ENCODE assay signal across 1 cellular context in the genomic region with DNA sequence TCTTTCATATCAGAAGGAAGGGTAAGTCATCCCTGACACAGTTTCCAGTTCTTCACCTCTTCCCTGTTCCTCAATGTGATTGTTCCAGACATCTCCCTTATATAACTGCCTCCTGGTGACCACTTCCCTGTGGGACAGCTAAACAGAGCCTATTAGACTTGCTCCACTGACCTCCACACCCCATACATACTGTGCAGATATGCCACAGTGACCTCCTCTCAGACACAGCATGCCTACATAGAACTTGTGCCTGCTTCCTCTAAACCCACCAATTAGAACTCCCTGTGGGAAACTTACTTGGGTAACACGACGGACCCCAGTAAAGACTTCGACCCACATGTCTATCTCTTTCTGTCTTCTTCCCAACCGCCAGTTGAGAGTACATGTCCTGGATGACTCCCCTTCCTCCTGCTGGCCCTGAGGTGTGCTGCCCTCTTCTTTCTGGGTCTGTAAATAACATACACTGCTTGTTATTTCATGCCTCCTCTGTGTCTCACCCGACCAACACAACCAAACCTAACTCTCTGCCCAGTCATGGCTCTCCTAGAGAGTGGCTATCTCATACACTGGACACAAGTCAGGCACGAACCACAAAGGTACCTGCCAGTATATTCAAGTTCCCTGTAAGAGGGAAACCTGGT.
TF ChIP-seq lines count a peak whose summit lies in the region.

No MANE protein-coding gene starts in this region.

TF ChIP-seq in H1, 55 proteins besides CTCF, POLR2A, EP300 and RAD21:
- TF ChIP-seq KDM1A (IDR thresholded peaks at IDR 0.05; ENCODE audit: borderline replicate concordance, low read length): no peak
- no peak for TF ChIP-seq JUND (IDR thresholded peaks at IDR 0.05; ENCODE audit: low read length)
- no peak for TF ChIP-seq GTF2F1 (IDR thresholded peaks at IDR 0.05; ENCODE audit: borderline replicate concordance, low read depth, low read length)
- TF ChIP-seq KDM5A (IDR thresholded peaks at IDR 0.05; ENCODE audit: low read length): no peak
- TF ChIP-seq SUZ12 (IDR thresholded peaks at IDR 0.05; ENCODE audit: low read length): no peak
- TF ChIP-seq RBBP5 (IDR thresholded peaks at IDR 0.05; ENCODE audit: borderline replicate concordance, low read depth, low read length): no peak
- TF ChIP-seq BRCA1 (IDR thresholded peaks at IDR 0.05; ENCODE audit: low read depth, low read length): no peak
- TF ChIP-seq TAF1 (IDR thresholded peaks at IDR 0.05; ENCODE audit: low read depth, low read length): no peak
- TF ChIP-seq SIN3A (conservative IDR thresholded peaks at IDR 0.05 in 1 of 2, IDR thresholded peaks at IDR 0.05 in 1 of 2; ENCODE audit: low read depth in 1 of 2, low read length in 2 of 2): no peak
- no peak for TF ChIP-seq ASH2L (IDR thresholded peaks at IDR 0.05; ENCODE audit: low read length)
- no peak for TF ChIP-seq EGR1 (IDR thresholded peaks at IDR 0.05; ENCODE audit: borderline replicate concordance, low read depth, low read length)
- no peak for TF ChIP-seq TEAD4 (IDR thresholded peaks at IDR 0.05; ENCODE audit: low read depth, low read length)
- no peak for TF ChIP-seq YY1 (IDR thresholded peaks at IDR 0.05; ENCODE audit: low read depth, low read length)
- no peak for TF ChIP-seq FOSL1 (IDR thresholded peaks at IDR 0.05; ENCODE audit: insufficient read depth, low read depth, low read length)
- TF ChIP-seq SP2 (IDR thresholded peaks at IDR 0.05; ENCODE audit: low read length): no peak
- TF ChIP-seq POLR2AphosphoS5 (IDR thresholded peaks at IDR 0.05; ENCODE audit: low read depth, low read length): no peak
- no peak for TF ChIP-seq JUN (IDR thresholded peaks at IDR 0.05; ENCODE audit: low read depth, low read length)
- TF ChIP-seq HDAC2 (IDR thresholded peaks at IDR 0.05; ENCODE audit: borderline replicate concordance in 1 of 2, low read depth in 2 of 2, low read length in 2 of 2): no peak
- TF ChIP-seq MAX (IDR thresholded peaks at IDR 0.05): no peak
TF ChIP-seq in H1: peak in this region for 0.
